Comparison of ENCODE assay signal across 9 cellular contexts in the genomic region with DNA sequence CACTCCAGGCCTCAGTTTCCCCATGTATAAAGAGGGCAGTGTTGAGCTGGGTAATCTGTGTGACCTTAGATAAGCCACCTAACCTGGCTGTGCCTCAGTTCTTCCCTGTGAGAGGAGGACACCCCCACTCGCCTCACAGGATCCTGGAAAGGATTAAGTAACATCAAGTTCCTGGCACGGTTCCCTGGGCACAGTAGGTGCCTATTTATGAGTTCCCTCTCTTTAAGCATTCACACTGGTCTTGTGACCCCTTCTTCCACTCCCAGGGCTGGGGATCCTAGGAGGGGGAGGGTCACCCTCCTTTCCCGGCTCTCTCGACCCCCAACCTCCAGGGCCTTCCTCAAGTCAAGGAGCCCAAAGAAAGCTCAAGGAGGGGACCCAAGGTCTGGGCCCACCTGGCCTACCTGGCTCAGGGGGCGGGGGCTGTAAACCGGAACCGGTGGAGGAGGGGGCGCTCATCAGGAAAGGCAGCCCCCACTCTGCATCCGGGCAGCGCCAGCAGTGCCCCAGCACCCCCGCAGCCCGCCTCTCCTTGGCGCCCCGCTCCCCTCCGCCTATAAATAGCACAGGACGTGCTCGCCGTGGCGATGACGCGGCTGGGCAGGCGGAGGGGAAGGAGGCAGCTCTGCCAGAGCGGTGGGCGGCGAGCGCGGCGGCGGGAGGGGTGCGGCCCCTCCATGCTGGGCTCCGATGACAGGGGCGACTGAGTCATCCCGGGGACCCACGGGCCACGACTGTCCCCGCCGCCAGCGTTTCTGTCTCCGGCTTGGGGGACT. TPM values are rescaled to one million over a fixed set of nuclear protein-coding genes. Genes with fewer than 3 reads are reported as not detected.
DNase-seq lines count a peak whose midpoint lies in the region; ATAC-seq lines count a peak whose summit lies in the region.
"Had no signal": no experiment of that assay in that cellular context is flagged by ENCODE, and none has a peak within 500 bp of the region (broad histone marks: within the 10 kb centered on the region; RNA-seq: fewer than 3 reads in every experiment).

No MANE protein-coding gene starts in this region.

- peaks cover 22% of the 10 kb centered on the region for H3K27me3 Mint-ChIP-seq in activated CD8-positive, alpha-beta memory T cell treated with anti-CD3 and anti-CD28 coated beads, Interleukin-2, amount 10 ng/mL, durations not matched to agents 7 days and 5 days

- peak overlapping the region; percentile 76 for H3K4me2 ChIP-seq in Karpas-422 (ENCODE audit: low read depth, low read length, poor library complexity, severe bottlenecking)

- H3K9me3 ChIP-seq in Karpas-422 (ENCODE audit: low read length) (no peaks in the 10 kb centered on the region), endocrine pancreas (ENCODE audit: control insufficient read depth, low read length) (no peaks in the 10 kb centered on the region), mucosa of rectum (ENCODE audit: control insufficient read depth in 2 of 2, low read length in 2 of 2) (no peaks in the 10 kb centered on the region)
- H3K9me3 ChIP-seq: neutrophil had no signal

- no peaks in the 10 kb centered on the region; the same call in 1 of the 2 replicates for H4K20me1 ChIP-seq in Karpas-422 (ENCODE audit: insufficient read depth, low read depth, low read length)

- CTCF ChIA-PET in activated CD8-positive, alpha-beta memory T cell treated with anti-CD3 and anti-CD28 coated beads, Interleukin-2, amount 10 ng/mL, durations not matched to agents 7 days and 5 days (lab: Charles Lee): interaction anchor here (0.7 to 30.8 kb wide), 5 partner anchors 9 to 226 kb away, joined by 3 to 670 read pairs (median 4); a partner anchor contains a TSS

- H3K36me3 ChIP-seq in Karpas-422 (ENCODE audit: insufficient read depth, low read length) (peaks cover 5% of the 10 kb centered on the region; the same call in 1 of the 2 replicates), endocrine pancreas (ENCODE audit: control insufficient read depth, insufficient read depth, low read length) (no peaks in the 10 kb centered on the region), mucosa of rectum (ENCODE audit: control insufficient read depth in 2 of 2, insufficient read depth in 2 of 2, low read length in 2 of 2) (peaks cover 5 to 8% of the 10 kb centered on the region in 2 donors)

- H3K36me3 Mint-ChIP-seq in activated CD8-positive, alpha-beta memory T cell treated with anti-CD3 and anti-CD28 coated beads, Interleukin-2, amount 10 ng/mL, durations not matched to agents 7 days and 5 days: peaks cover 6% of the 10 kb centered on the region

- H3K9me2 ChIP-seq in Karpas-422 (replicated peaks; ENCODE audit: insufficient read depth, low read length): no peaks in the 10 kb centered on the region

- H3K4me3 ChIP-seq in Karpas-422 (ENCODE audit: low read length): peak overlapping the region; percentile 69
- no peak overlapping the region for H3K4me3 ChIP-seq in endocrine pancreas (ENCODE audit: control insufficient read depth, insufficient read depth, low read length)
- H3K4me3 ChIP-seq in mucosa of rectum (ENCODE audit: low read length in 2 of 2): peak overlapping the region; percentile 31 to 33

- H3K9ac ChIP-seq in Karpas-422 (ENCODE audit: low read length): peak overlapping the region; percentile 66
- peak overlapping the region; percentile 83 for H3K9ac ChIP-seq in endocrine pancreas (ENCODE audit: control insufficient read depth, insufficient read depth, low read length)
- peak overlapping the region; percentile 44 to 47 for H3K9ac ChIP-seq in mucosa of rectum (ENCODE audit: low read depth in 1 of 2, low read length in 2 of 2)

- H3K27me3 ChIP-seq in Karpas-422 (ENCODE audit: low read length) (no peaks in the 10 kb centered on the region), endocrine pancreas (ENCODE audit: control insufficient read depth, insufficient read depth, low read length) (no peaks in the 10 kb centered on the region), mucosa of rectum (ENCODE audit: control insufficient read depth in 2 of 2, insufficient read depth in 2 of 2, low read length in 2 of 2) (peaks cover 0 to 2% of the 10 kb centered on the region in 2 donors)

- in situ Hi-C loops in ACHN (cut with HindIII; ENCODE audit: low pct_ligation_motif_present, low pct_unique_long_range_greater_than_20kb, low sequenced_read_pairs): no loop called here

- ATAC-seq in activated CD8-positive, alpha-beta memory T cell treated with anti-CD3 and anti-CD28 coated beads, Interleukin-2, amount 10 ng/mL, durations not matched to agents 7 days and 5 days: peak; percentile 65

- H3K9me3 Mint-ChIP-seq in activated CD8-positive, alpha-beta memory T cell treated with anti-CD3 and anti-CD28 coated beads, Interleukin-2, amount 10 ng/mL, durations not matched to agents 7 days and 5 days (ENCODE audit: low read depth): no peaks in the 10 kb centered on the region

- H3K4me1 Mint-ChIP-seq in activated CD8-positive, alpha-beta memory T cell treated with anti-CD3 and anti-CD28 coated beads, Interleukin-2, amount 10 ng/mL, durations not matched to agents 7 days and 5 days: peaks cover 12% of the 10 kb centered on the region

- peaks cover 38% of the 10 kb centered on the region for H3K4me1 ChIP-seq in Karpas-422 (ENCODE audit: low read length)
- no peaks in the 10 kb centered on the region for H3K4me1 ChIP-seq in endocrine pancreas (ENCODE audit: control insufficient read depth, insufficient read depth, low read length)
- H3K4me1 ChIP-seq in mucosa of rectum (ENCODE audit: control insufficient read depth in 2 of 2, insufficient read depth in 2 of 2, low read length in 2 of 2): peaks cover 11 to 15% of the 10 kb centered on the region in 2 donors

- H3K79me2 ChIP-seq in Karpas-422 (ENCODE audit: low read length): no peaks in the 10 kb centered on the region

- H3K4me3 Mint-ChIP-seq in activated CD8-positive, alpha-beta memory T cell treated with anti-CD3 and anti-CD28 coated beads, Interleukin-2, amount 10 ng/mL, durations not matched to agents 7 days and 5 days: peak overlapping the region; percentile 9

- DNase-seq in ACHN: peak; percentile 32
- peak; percentile 70 for DNase-seq in Karpas-422
- DNase-seq in activated CD8-positive, alpha-beta memory T cell treated with anti-CD3 and anti-CD28 coated beads, Interleukin-2, amount 10 ng/mL, durations not matched to agents 7 days and 5 days: peak; percentile 79
- peak; percentile 73 for DNase-seq in stimulated activated CD8-positive, alpha-beta memory T cell treated with anti-CD3 and anti-CD28 coated beads, Interleukin-4, amount 100 ng/mL, for 24 hours (ENCODE audit: low read depth)
- DNase-seq in ecto neural progenitor cell (ENCODE audit: low spot score): no peak
- no peak for DNase-seq in NCI-H748 (lab: John Stamatoyannopoulos, UW; ENCODE audit: unreplicated experiment)

- peak overlapping the region; percentile 86 for H2AFZ ChIP-seq in Karpas-422 (ENCODE audit: low read length)

- H3K27ac Mint-ChIP-seq in activated CD8-positive, alpha-beta memory T cell treated with anti-CD3 and anti-CD28 coated beads, Interleukin-2, amount 10 ng/mL, durations not matched to agents 7 days and 5 days: no peak overlapping the region

- H3K27ac ChIP-seq in Karpas-422 (ENCODE audit: low read length) (peak overlapping the region; percentile 91), mucosa of rectum (ENCODE audit: low read depth in 2 of 2, low read length in 2 of 2) (no peak overlapping the region)
- H3K27ac ChIP-seq: neutrophil had no signal

RNA-seq across cellular contexts. Expression of a gene that starts 9.4 kb away (rescaled TPM):
- 2,922 and 4,663 TPM in 2 replicates for total RNA-seq in Karpas-422 (2014; rRNA removed; shearing (Covaris generic); ENCODE audit: low replicate concordance)
- total RNA-seq in activated CD8-positive, alpha-beta memory T cell treated with anti-CD3 and anti-CD28 coated beads, Interleukin-2, amount 10 ng/mL, durations not matched to agents 7 days and 5 days: 1,000 to 10,000 TPM; 1,859 to 1,928 TPM

RNA-seq across cellular contexts. Expression of a gene that starts 12.0 kb away (rescaled TPM):
- 9.1 and 13.6 TPM in 2 replicates for total RNA-seq in Karpas-422 (2014; rRNA removed; shearing (Covaris generic); ENCODE audit: low replicate concordance)
- 10 to 100 TPM; 21.0 to 32.9 TPM for total RNA-seq in activated CD8-positive, alpha-beta memory T cell treated with anti-CD3 and anti-CD28 coated beads, Interleukin-2, amount 10 ng/mL, durations not matched to agents 7 days and 5 days

RNA-seq across cellular contexts. Expression of a gene that starts 16.2 kb away (rescaled TPM):
- total RNA-seq in Karpas-422 (2014; rRNA removed; shearing (Covaris generic); ENCODE audit: low replicate concordance): not detected in 2 replicates
- not detected for total RNA-seq in activated CD8-positive, alpha-beta memory T cell treated with anti-CD3 and anti-CD28 coated beads, Interleukin-2, amount 10 ng/mL, durations not matched to agents 7 days and 5 days

RNA-seq across cellular contexts. Expression of a gene that starts 43.5 kb away (rescaled TPM):
- not detected in 2 replicates for total RNA-seq in Karpas-422 (2014; rRNA removed; shearing (Covaris generic); ENCODE audit: low replicate concordance)
- total RNA-seq in activated CD8-positive, alpha-beta memory T cell treated with anti-CD3 and anti-CD28 coated beads, Interleukin-2, amount 10 ng/mL, durations not matched to agents 7 days and 5 days: under 1 TPM in 1 of 2 experiments, not detected in 1; 0.35 TPM

RNA-seq across cellular contexts. Expression of a gene that starts 58.1 kb away (rescaled TPM):
- not detected in 2 replicates for total RNA-seq in Karpas-422 (2014; rRNA removed; shearing (Covaris generic); ENCODE audit: low replicate concordance)
- total RNA-seq in activated CD8-positive, alpha-beta memory T cell treated with anti-CD3 and anti-CD28 coated beads, Interleukin-2, amount 10 ng/mL, durations not matched to agents 7 days and 5 days: 1 to 10 TPM; 1.2 to 9.0 TPM

Comparison
In these comparisons a context has a peak if more than half of its experiments do, and no peak if none do; other contexts are left out.
1. DNase-seq: peak in ACHN (single experiment), Karpas-422 (single experiment), activated CD8-positive, alpha-beta memory T cell treated with anti-CD3 and anti-CD28 coated beads, Interleukin-2, amount 10 ng/mL, durations not matched to agents 7 days and 5 days (single experiment) and stimulated activated CD8-positive, alpha-beta memory T cell treated with anti-CD3 and anti-CD28 coated beads, Interleukin-4, amount 100 ng/mL, for 24 hours (single experiment); none in ecto neural progenitor cell (single experiment) and NCI-H748 (single experiment).
2. Peak in every context shown above with its lines, with median percentiles within 50 percentile points of each other: H3K9ac ChIP-seq.